In the genomic region with DNA sequence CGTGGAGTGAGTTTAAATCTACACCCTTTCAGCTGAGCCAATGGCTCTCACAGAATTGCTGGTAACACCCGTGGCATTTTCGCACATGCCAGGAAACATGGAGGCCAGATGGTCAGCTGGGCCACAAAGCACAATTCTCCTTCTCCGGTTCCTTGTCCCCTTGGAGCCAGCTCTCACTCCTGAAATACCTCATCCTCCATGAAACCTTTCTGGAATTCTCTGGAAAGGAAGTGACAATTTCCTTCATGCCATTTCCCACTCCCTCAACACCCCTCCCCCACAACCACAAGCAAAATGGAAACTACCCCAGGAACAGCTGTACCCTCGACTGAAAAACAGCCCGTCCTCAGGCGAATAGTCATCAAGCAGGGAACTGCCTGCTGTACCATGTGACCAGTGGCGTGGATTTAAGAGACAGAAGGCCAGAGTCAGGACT, we compare ENCODE assay signal across 13 cellular contexts. TPM values are rescaled to one million over a fixed set of nuclear protein-coding genes. Genes with fewer than 3 reads are reported as not detected.
DNase-seq lines count a peak whose midpoint lies in the region; ATAC-seq, FAIRE-seq and TF ChIP-seq lines count a peak whose summit lies in the region.
"Had no signal": no experiment of that assay in that cellular context is flagged by ENCODE, and none has a peak within 500 bp of the region (broad histone marks: within the 10 kb centered on the region; RNA-seq: fewer than 3 reads in every experiment).

No MANE protein-coding gene starts in this region.

- no peaks in the 10 kb centered on the region for H3K9me3 ChIP-seq in CD8-positive, alpha-beta memory T cell (ENCODE audit: low read length)
- no peaks in the 10 kb centered on the region for H3K9me3 ChIP-seq in K562 (replicated peaks; ENCODE audit: control insufficient read depth, insufficient read depth, low read depth, low read length)

- H3K36me3 Mint-ChIP-seq in CD8-positive, alpha-beta memory T cell: peaks cover 0 to 3% (median 2%) of the 10 kb centered on the region in 3 donors
- no peaks in the 10 kb centered on the region for H3K36me3 Mint-ChIP-seq in IgD-negative memory B cell
- peaks cover 7% of the 10 kb centered on the region for H3K36me3 Mint-ChIP-seq in nephron (ENCODE audit: low read depth)

- TF ChIP-seq CTCF in K562 (IDR thresholded peaks at IDR 0.05 in 2 of 3, conservative IDR thresholded peaks at IDR 0.05 in 1 of 3; ENCODE audit: insufficient read depth in 2 of 3, low read depth in 1 of 3, low read length in 3 of 3): no peak
- no peak for TF ChIP-seq CTCF in nephron (IDR thresholded peaks at IDR 0.05; ENCODE audit: unreplicated experiment in 3 of 3)

- peaks cover 8% of the 10 kb centered on the region for H3K9me1 ChIP-seq in K562 (ENCODE audit: control insufficient read depth, insufficient read depth, low read length)

- POLR2A ChIA-PET in CD8-positive, alpha-beta memory T cell (lab: Charles Lee): interaction anchor here (1.0 to 1.8 kb wide), 2 partner anchors 26 to 80 kb away, joined by 3 to 5 read pairs; a partner anchor contains a TSS
- POLR2A ChIA-PET in K562 (lab: Yijun Ruan, JAX): interaction anchor here (0.6 to 1.1 kb wide), 2 partner anchors 35 to 230 kb away, joined by 3 read pairs; no protein-coding TSS in a partner anchor

- no peak for TF ChIP-seq POLR2A in K562 (conservative IDR thresholded peaks at IDR 0.05)

- peaks cover 85% of the 10 kb centered on the region for H3K79me2 ChIP-seq in K562 (ENCODE audit: control insufficient read depth, insufficient read depth, low read length)

- H3K27me3 ChIP-seq in CD8-positive, alpha-beta memory T cell (ENCODE audit: insufficient read depth, low read length, poor library complexity, severe bottlenecking): no peaks in the 10 kb centered on the region
- H3K27me3 ChIP-seq in K562 (ENCODE audit: control insufficient read depth in 2 of 2, insufficient read depth in 2 of 2, low read length in 2 of 2): no peaks in the 10 kb centered on the region
- no peaks in the 10 kb centered on the region; the same call in 1 of the 2 replicates for H3K27me3 ChIP-seq in H7 (ENCODE audit: control insufficient read depth, insufficient read depth, low read length)

- no peaks in the 10 kb centered on the region for H3K9me3 Mint-ChIP-seq in CD8-positive, alpha-beta memory T cell
- peaks cover 0 to 2% (median 0%) of the 10 kb centered on the region in 3 donors for H3K9me3 Mint-ChIP-seq in IgD-negative memory B cell
- peaks cover 20% of the 10 kb centered on the region for H3K9me3 Mint-ChIP-seq in nephron

- no peak for TF ChIP-seq EP300 in K562 (IDR thresholded peaks at IDR 0.05; ENCODE audit: low read length)

- BruUV-seq in K562 (replicated peaks; lab: Mats Ljungman, UMichigan): no TSS peak

- peaks cover 7% of the 10 kb centered on the region; the same call in 1 of the 2 replicates for H4K20me1 ChIP-seq in K562 (replicated peaks; ENCODE audit: control insufficient read depth, insufficient read depth, low read length)

- H3K27me3 Mint-ChIP-seq in CD8-positive, alpha-beta memory T cell: no peaks in the 10 kb centered on the region
- H3K27me3 Mint-ChIP-seq in IgD-negative memory B cell (peaks cover 6% of the 10 kb centered on the region), nephron (ENCODE audit: low read depth) (peaks cover 3% of the 10 kb centered on the region)

- H3K4me2 ChIP-seq in K562 (ENCODE audit: insufficient read depth, low read length): no peak overlapping the region

- no peak for ATAC-seq in K562
- ATAC-seq: sciatic nerve had no signal

- H3K4me3 Mint-ChIP-seq in CD8-positive, alpha-beta memory T cell: peak overlapping the region; percentile 83 to 97 (median 91)
- H3K4me3 Mint-ChIP-seq in IgD-negative memory B cell (peak overlapping the region; percentile 79 to 93 (median 85)), nephron (no peak overlapping the region)

- peak overlapping the region; percentile 22 to 83; a peak in 2 of 4 replicates for H3K9ac ChIP-seq in K562 (ENCODE audit: insufficient read depth in 1 of 2, low read depth in 2 of 2, low read length in 2 of 2)

- no peak for TF ChIP-seq RAD21 in K562 (CRISPR knock-in tag; conservative IDR thresholded peaks at IDR 0.05 in 1 of 2, IDR thresholded peaks at IDR 0.05 in 1 of 2)

- CTCF ChIA-PET in CD8-positive, alpha-beta memory T cell (lab: Charles Lee): interaction anchor here (1.1 to 3.9 kb wide), 5 partner anchors 9 to 183 kb away, joined by 3 to 45 read pairs (median 4); a partner anchor contains a TSS
- CTCF ChIA-PET in K562 (lab: Yijun Ruan, JAX; ENCODE audit: low intra/inter-chr PET ratio): no interaction called here

- no peak for DNase-seq in CD8-positive, alpha-beta memory T cell
- DNase-seq in K562 (ENCODE audit: extremely low read depth in 1 of 4, low spot score in 3 of 4) (no peak), H7 (no peak), ecto neural progenitor cell (ENCODE audit: low spot score) (no peak), mucosa of gallbladder (ENCODE audit: low spot score) (no peak), nucleus accumbens (lab: John Stamatoyannopoulos, UW) (no peak)
- DNase-seq: caudate nucleus, NCI-H510A, substantia nigra had no signal

- WGBS in K562 (ENCODE audit: insufficient coverage, low coverage, missing lambda C conversion rate): 61% methylated on average over 8 of the region's 8 CpGs

- H3K27ac Mint-ChIP-seq in CD8-positive, alpha-beta memory T cell: peak overlapping the region; percentile 80 to 98 (median 94)
- H3K27ac Mint-ChIP-seq in IgD-negative memory B cell: peak overlapping the region; percentile 73 to 81 (median 78)
- H3K27ac Mint-ChIP-seq in nephron: peak overlapping the region; percentile 23 to 68 (median 39)

- no peaks in the 10 kb centered on the region for H3K36me3 ChIP-seq in CD8-positive, alpha-beta memory T cell (ENCODE audit: insufficient read depth, low read length)
- H3K36me3 ChIP-seq in K562 (ENCODE audit: control insufficient read depth, insufficient read depth, low read length) (peaks cover 47% of the 10 kb centered on the region; the same call in 2 of the 3 replicates), H7 (replicated peaks; ENCODE audit: control insufficient read depth, insufficient read depth, low read length) (no peaks in the 10 kb centered on the region)

- peak overlapping the region; percentile 78 for H3K4me3 ChIP-seq in CD8-positive, alpha-beta memory T cell (ENCODE audit: low read length)
- no peak overlapping the region for H3K4me3 ChIP-seq in K562
- no peak overlapping the region for H3K4me3 ChIP-seq in H7 (ENCODE audit: insufficient read depth, low read depth, low read length)

- in situ Hi-C loops in K562 (cut with MboI): no loop called here

- no peak overlapping the region for H2AFZ ChIP-seq in K562 (ENCODE audit: low read depth, low read length)

- H3K27ac ChIP-seq in CD8-positive, alpha-beta memory T cell (ENCODE audit: low read depth, low read length): peak overlapping the region; percentile 3
- peak overlapping the region; percentile 78; the same call in 1 of the 3 replicates for H3K27ac ChIP-seq in K562 (ENCODE audit: extremely low read depth, low read depth, low read length)
- H3K27ac ChIP-seq: VCaP had no signal

- intact Hi-C loops in K562 (cut with micrococcal nuclease): loop anchor here (5.0 kb wide), 1 partner anchor 182 kb away; a partner anchor contains a TSS

- no peak for FAIRE-seq in K562 (lab: Jason Lieb, UNC)

- H3K4me1 Mint-ChIP-seq in CD8-positive, alpha-beta memory T cell: peaks cover 81 to 95% (median 84%) of the 10 kb centered on the region in 3 donors
- H3K4me1 Mint-ChIP-seq in IgD-negative memory B cell (peaks cover 50 to 63% (median 55%) of the 10 kb centered on the region in 3 donors), nephron (peaks cover 16% of the 10 kb centered on the region)

- peaks cover 55% of the 10 kb centered on the region for H3K4me1 ChIP-seq in CD8-positive, alpha-beta memory T cell (ENCODE audit: insufficient read depth, low read length)
- H3K4me1 ChIP-seq in K562 (replicated peaks in 1 of 2; ENCODE audit: control insufficient read depth in 2 of 2, insufficient read depth in 2 of 2, low read length in 2 of 2): peaks cover 67 to 70% of the 10 kb centered on the region in 2 experiments

TF ChIP-seq in K562, 482 proteins besides CTCF, POLR2A, EP300 and RAD21 (continues in another document):
- TF ChIP-seq HEY1 (CRISPR knock-in tag; IDR thresholded peaks at IDR 0.05; ENCODE audit: borderline replicate concordance): no peak
- TF ChIP-seq C11orf30 (IDR thresholded peaks at IDR 0.05; ENCODE audit: low read depth): no peak
- 0 out of 2 replicates have a peak, but pooled peaks have one; percentile 34 for TF ChIP-seq RAD51 (IDR thresholded peaks at IDR 0.05; ENCODE audit: borderline replicate concordance, low read depth)
- no peak for TF ChIP-seq EWSR1 (IDR thresholded peaks at IDR 0.05; ENCODE audit: borderline replicate concordance, low read depth, partially characterized antibody)

RNA-seq across cellular contexts. Expression of a gene that starts 24.7 kb away (rescaled TPM):
- 10 to 100 TPM; 23.8 to 24.7 TPM for total RNA-seq in CD8-positive, alpha-beta memory T cell
- polyA plus RNA-seq in CD8-positive, alpha-beta memory T cell: 19.5 TPM
- polyA plus RNA-seq in IgD-negative memory B cell (15.6 TPM), K562 (2011; rRNA removed) (29.2 and 33.4 TPM in 2 replicates), K562 (2014; fragmentation: Illumina TruSeq; extraction: Trizol) (50.7 and 55.8 TPM in 2 replicates), K562 (2014; fragmentation: Nextera tagmentation; extraction: Ambion mirVana) (1 to 10 TPM; 5.9 to 7.3 TPM), K562 (2014; rRNA removed) (25.2 and 28.4 TPM in 2 replicates)
- 17.7 and 35.6 TPM in 2 replicates for total RNA-seq in K562 (2011; cell fraction: chromatin; rRNA removed; ENCODE audit: low replicate concordance)
- 19.2 and 22.7 TPM in 2 replicates for total RNA-seq in K562 (2011; cell fraction: nucleolus; rRNA removed)
- 24.8 and 30.9 TPM in 2 replicates for total RNA-seq in K562 (2011; cell fraction: nucleoplasm; rRNA removed)
- total RNA-seq in K562 (2014; rRNA removed) (28.6 and 41.1 TPM in 2 replicates), K562 (2014; rRNA removed; fragmentation: Illumina TruSeq; extraction: Trizol) (17.6 and 18.3 TPM in 2 replicates), K562 (2015; rRNA removed; fragmentation: Illumina TruSeq; extraction: Trizol) (24.8 and 26.3 TPM in 2 replicates), K562 (2021) (43.9 and 47.7 TPM in 2 replicates), mucosa of gallbladder (12.5 TPM)
- 39.7 and 49.3 TPM in 2 replicates for polyA plus RNA-seq in K562 (2011; cell fraction: cytosol; rRNA removed)
- 24.3 and 33.0 TPM in 2 replicates for polyA plus RNA-seq in K562 (2011; cell fraction: nucleus; rRNA removed)
- polyA plus RNA-seq in K562 (2012): 38.6 and 52.6 TPM in 2 replicates
- 35.0 and 38.5 TPM in 2 replicates for polyA minus RNA-seq in K562 (2011; rRNA and poly(A)+ RNA removed)
- polyA minus RNA-seq in K562 (2011; cell fraction: cytosol; rRNA and poly(A)+ RNA removed): 38.8 and 40.9 TPM in 2 replicates
- 8.9 and 10.8 TPM in 2 replicates for polyA minus RNA-seq in K562 (2011; cell fraction: nucleus; rRNA and poly(A)+ RNA removed)
- 3.7 and 4.3 TPM in 2 replicates for total RNA-seq in H7 (2014; rRNA removed; shearing (Covaris generic))

Comparison
In these comparisons a context has a peak if more than half of its experiments do, and no peak if none do; other contexts are left out.
1. H3K27ac Mint-ChIP-seq: peak in every context shown above with its lines; median percentile 94 in CD8-positive, alpha-beta memory T cell; 78 in IgD-negative memory B cell; 39 in nephron.
2. H3K4me3 Mint-ChIP-seq: peak in CD8-positive, alpha-beta memory T cell (7 of 7) and IgD-negative memory B cell (4 of 4); none in nephron (0 of 3).